In the genomic region with DNA sequence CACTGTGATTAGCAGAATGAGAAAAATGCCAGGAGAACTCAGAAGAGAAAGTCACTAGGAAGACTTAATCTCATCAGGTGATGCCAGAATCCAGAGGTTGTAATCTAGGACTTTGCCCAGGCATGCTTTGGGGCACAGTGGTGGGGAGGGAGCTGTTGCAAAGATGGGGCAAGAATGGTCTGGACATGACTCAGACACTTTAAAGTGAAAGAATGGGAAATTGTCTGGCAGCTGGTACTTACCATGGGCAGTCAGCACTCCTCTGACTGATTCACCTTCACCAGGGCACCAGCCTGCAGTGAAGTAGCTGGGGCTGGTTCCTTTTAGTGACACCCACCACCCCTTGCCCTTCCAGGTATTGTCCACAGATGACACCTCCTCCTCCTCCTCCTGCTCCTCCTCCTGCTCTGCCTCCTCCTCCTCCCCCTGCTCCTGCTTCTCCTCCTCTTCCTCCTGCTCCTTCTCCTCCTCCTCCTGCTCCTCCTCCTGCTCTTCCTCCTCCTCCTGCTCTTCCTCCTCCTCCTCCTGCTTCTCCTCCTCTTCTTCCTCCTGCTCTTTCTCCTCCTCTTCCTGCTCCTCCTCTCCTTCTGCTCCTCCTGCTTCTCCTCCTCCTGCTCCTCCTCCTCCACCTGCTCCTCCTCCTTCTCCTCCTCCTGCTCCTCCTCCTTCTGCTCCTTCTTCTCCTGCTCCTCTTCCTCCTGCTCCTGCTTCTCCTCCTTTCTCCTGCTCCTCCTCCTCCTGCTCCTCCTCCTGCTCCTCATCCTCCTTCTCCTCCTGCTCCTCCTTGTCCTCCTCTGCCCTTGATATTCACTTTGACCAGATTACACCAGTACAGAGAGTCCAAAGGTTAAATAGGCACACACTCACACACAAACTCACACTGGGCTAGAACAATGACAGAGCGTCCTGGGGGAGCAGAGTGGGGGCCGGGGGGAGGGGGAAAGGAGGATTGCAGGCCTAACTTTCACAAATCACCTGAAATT, we compare ENCODE assay signal across 1 cellular context.
TF ChIP-seq lines count a peak whose summit lies in the region.

CHD9NB (minus strand) TSS at position 379 of the 983 bp plus-strand sequence. CDS start 8,739 bp downstream, outside the sequence.

TF ChIP-seq in HepG2, 621 proteins besides CTCF, POLR2A, EP300 and RAD21 (continued from another document):
- TF ChIP-seq, protein P1, sequence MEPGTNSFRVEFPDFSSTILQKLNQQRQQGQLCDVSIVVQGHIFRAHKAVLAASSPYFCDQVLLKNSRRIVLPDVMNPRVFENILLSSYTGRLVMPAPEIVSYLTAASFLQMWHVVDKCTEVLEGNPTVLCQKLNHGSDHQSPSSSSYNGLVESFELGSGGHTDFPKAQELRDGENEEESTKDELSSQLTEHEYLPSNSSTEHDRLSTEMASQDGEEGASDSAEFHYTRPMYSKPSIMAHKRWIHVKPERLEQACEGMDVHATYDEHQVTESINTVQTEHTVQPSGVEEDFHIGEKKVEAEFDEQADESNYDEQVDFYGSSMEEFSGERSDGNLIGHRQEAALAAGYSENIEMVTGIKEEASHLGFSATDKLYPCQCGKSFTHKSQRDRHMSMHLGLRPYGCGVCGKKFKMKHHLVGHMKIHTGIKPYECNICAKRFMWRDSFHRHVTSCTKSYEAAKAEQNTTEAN (CRISPR knock-in tag; conservative IDR thresholded peaks at IDR 0.05) = no peak
- TF ChIP-seq ZNF83 (CRISPR knock-in tag; IDR thresholded peaks at IDR 0.05; ENCODE audit: borderline replicate concordance) (no peak), TARDBP (CRISPR knock-in tag; IDR thresholded peaks at IDR 0.05) (0 out of 2 replicates have a peak, but pooled peaks have one; percentile 38), ZBTB34 (CRISPR knock-in tag; IDR thresholded peaks at IDR 0.05) (no peak), MYC (CRISPR knock-in tag; IDR thresholded peaks at IDR 0.05; ENCODE audit: borderline replicate concordance) (no peak), ZNF562 (CRISPR knock-in tag; IDR thresholded peaks at IDR 0.05; ENCODE audit: borderline replicate concordance) (0 out of 2 replicates have a peak, but pooled peaks have one; percentile 38), ZNF136 (CRISPR knock-in tag; IDR thresholded peaks at IDR 0.05; ENCODE audit: low read depth) (no peak), YY1 (IDR thresholded peaks at IDR 0.05; ENCODE audit: insufficient read depth, insufficient replicate concordance, low read depth, low read length) (no peak), ZNF432 (CRISPR knock-in tag; IDR thresholded peaks at IDR 0.05; ENCODE audit: borderline replicate concordance) (no peak), CENPT (CRISPR knock-in tag; IDR thresholded peaks at IDR 0.05; ENCODE audit: low read depth) (no peak), ZNF30 (CRISPR knock-in tag; IDR thresholded peaks at IDR 0.05) (no peak), HMG20A (CRISPR knock-in tag; IDR thresholded peaks at IDR 0.05; ENCODE audit: borderline replicate concordance) (peak; percentile 66), ZNF850 (CRISPR knock-in tag; conservative IDR thresholded peaks at IDR 0.05) (no peak), NFKBIZ (CRISPR knock-in tag; IDR thresholded peaks at IDR 0.05) (no peak), MTA3 (CRISPR knock-in tag; IDR thresholded peaks at IDR 0.05) (no peak), IRX3 (CRISPR knock-in tag; IDR thresholded peaks at IDR 0.05; ENCODE audit: borderline replicate concordance, low read depth) (no peak), SAP130 (CRISPR knock-in tag; IDR thresholded peaks at IDR 0.05; ENCODE audit: low read depth) (peak; percentile 54), ZKSCAN1 (IDR thresholded peaks at IDR 0.05; ENCODE audit: low read length) (no peak; the same call in 1 of the 2 replicates), ZFY (CRISPR knock-in tag; IDR thresholded peaks at IDR 0.05) (no peak), BHLHE40 (IDR thresholded peaks at IDR 0.05; ENCODE audit: low read length) (peak; percentile 69), TAF15 (IDR thresholded peaks at IDR 0.05; ENCODE audit: low read depth, low read length, poor library complexity, severe bottlenecking) (no peak), ZNF431 (CRISPR knock-in tag; IDR thresholded peaks at IDR 0.05; ENCODE audit: borderline replicate concordance, low read depth) (no peak), NFAT5 (CRISPR knock-in tag; IDR thresholded peaks at IDR 0.05) (no peak), DR1 (CRISPR knock-in tag; IDR thresholded peaks at IDR 0.05) (no peak), ARID4A (CRISPR knock-in tag; IDR thresholded peaks at IDR 0.05; ENCODE audit: borderline replicate concordance) (peak; percentile 14; the same call in 1 of the 2 replicates)
- TF ChIP-seq, protein P2, sequence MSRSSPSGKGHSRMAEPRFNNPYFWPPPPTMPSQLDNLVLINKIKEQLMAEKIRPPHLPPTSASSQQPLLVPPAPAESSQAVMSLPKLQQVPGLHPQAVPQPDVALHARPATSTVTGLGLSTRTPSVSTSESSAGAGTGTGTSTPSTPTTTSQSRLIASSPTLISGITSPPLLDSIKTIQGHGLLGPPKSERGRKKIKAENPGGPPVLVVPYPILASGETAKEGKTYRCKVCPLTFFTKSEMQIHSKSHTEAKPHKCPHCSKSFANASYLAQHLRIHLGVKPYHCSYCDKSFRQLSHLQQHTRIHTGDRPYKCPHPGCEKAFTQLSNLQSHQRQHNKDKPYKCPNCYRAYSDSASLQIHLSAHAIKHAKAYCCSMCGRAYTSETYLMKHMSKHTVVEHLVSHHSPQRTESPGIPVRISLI (CRISPR knock-in tag; IDR thresholded peaks at IDR 0.05; ENCODE audit: borderline replicate concordance) = no peak
- TF ChIP-seq, protein P3, sequence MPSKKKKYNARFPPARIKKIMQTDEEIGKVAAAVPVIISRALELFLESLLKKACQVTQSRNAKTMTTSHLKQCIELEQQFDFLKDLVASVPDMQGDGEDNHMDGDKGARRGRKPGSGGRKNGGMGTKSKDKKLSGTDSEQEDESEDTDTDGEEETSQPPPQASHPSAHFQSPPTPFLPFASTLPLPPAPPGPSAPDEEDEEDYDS (CRISPR knock-in tag; IDR thresholded peaks at IDR 0.05) = no peak
TF ChIP-seq in HepG2: peak in this region for 89.
